13 cellular contexts compared by ENCODE assay signal in genomic region chr12:45789025-45789424, GRCh38. TPM values are rescaled to one million over a fixed set of nuclear protein-coding genes. Genes with fewer than 3 reads are reported as not detected.
DNase-seq lines count a peak whose midpoint lies in the region; ATAC-seq and TF ChIP-seq lines count a peak whose summit lies in the region.
"Had no signal": no experiment of that assay in that cellular context is flagged by ENCODE, and none has a peak within 500 bp of the region (broad histone marks: within the 10 kb centered on the region; RNA-seq: fewer than 3 reads in every experiment).

No MANE protein-coding gene starts in this region.

- H3K9me3 Mint-ChIP-seq in MCF 10A (ENCODE audit: unreplicated experiment), result no peaks in the 10 kb centered on the region
- no peaks in the 10 kb centered on the region for H3K9me3 Mint-ChIP-seq in naive thymus-derived CD4-positive, alpha-beta T cell
- H3K9me3 Mint-ChIP-seq in natural killer cell treated with Interleukin-12 subunit alpha and Interleukin-12 subunit beta and Interleukin-15 and Interleukin-18, amount 100 ng/mL, for 72 hours, result no peaks in the 10 kb centered on the region
- H3K9me3 Mint-ChIP-seq: neural progenitor cell had no signal

- no peak overlapping the region for H3K4me3 ChIP-seq in breast epithelium
- H3K4me3 ChIP-seq in epithelial cell of esophagus (ENCODE audit: low read length), result no peak overlapping the region
- H3K4me3 ChIP-seq in naive thymus-derived CD4-positive, alpha-beta T cell (ENCODE audit: low read length), result no peak overlapping the region
- H3K4me3 ChIP-seq: neural progenitor cell had no signal

- no peaks in the 10 kb centered on the region for H3K9me3 ChIP-seq in breast epithelium
- H3K9me3 ChIP-seq in naive thymus-derived CD4-positive, alpha-beta T cell (ENCODE audit: control insufficient read depth in 2 of 3, low read length in 3 of 3), result no peaks in the 10 kb centered on the region

- CTCF ChIA-PET in MCF 10A (lab: Yijun Ruan, JAX), result interaction anchor here (0.6 kb wide), 1 partner anchor 55 kb away, joined by 3 read pairs; no protein-coding TSS in a partner anchor
- CTCF ChIA-PET in naive thymus-derived CD4-positive, alpha-beta T cell (lab: Charles Lee), result no interaction called here

- H3K4me1 Mint-ChIP-seq in MCF 10A (ENCODE audit: insufficient read depth, unreplicated experiment), result no peaks in the 10 kb centered on the region
- H3K4me1 Mint-ChIP-seq in naive thymus-derived CD4-positive, alpha-beta T cell, result peaks cover 0 to 56% (median 42%) of the 10 kb centered on the region in 7 donors
- H3K4me1 Mint-ChIP-seq in natural killer cell treated with Interleukin-12 subunit alpha and Interleukin-12 subunit beta and Interleukin-15 and Interleukin-18, amount 100 ng/mL, for 72 hours (ENCODE audit: low read depth in 2 of 2), result peaks cover 19 to 20% of the 10 kb centered on the region in 2 donors

- intact Hi-C loops in MCF 10A (cut with micrococcal nuclease), result no loop called here
- intact Hi-C loops in breast epithelium (cut with DNase I; ENCODE audit: low total_unique reads), result no loop called here
- intact Hi-C loops in naive thymus-derived CD4-positive, alpha-beta T cell (cut with micrococcal nuclease), result no loop called here

- TF ChIP-seq CTCF in MCF 10A (IDR thresholded peaks at IDR 0.05; ENCODE audit: unreplicated experiment), result no peak
- no peak for TF ChIP-seq CTCF in breast epithelium (IDR thresholded peaks at IDR 0.05)
- TF ChIP-seq CTCF in epithelial cell of esophagus (IDR thresholded peaks at IDR 0.05; ENCODE audit: insufficient read depth, low read depth, low read length, missing control alignments), result no peak
- no peak for TF ChIP-seq CTCF in GM20000 (IDR thresholded peaks at IDR 0.05; ENCODE audit: extremely low read depth, missing control alignments)

- no peaks in the 10 kb centered on the region for H3K36me3 ChIP-seq in breast epithelium
- no peaks in the 10 kb centered on the region for H3K36me3 ChIP-seq in naive thymus-derived CD4-positive, alpha-beta T cell (ENCODE audit: control insufficient read depth in 2 of 3, insufficient read depth in 3 of 3, low read length in 3 of 3)
- H3K36me3 ChIP-seq: neural progenitor cell had no signal

- H3K4me1 ChIP-seq in breast epithelium, result no peaks in the 10 kb centered on the region
- no peaks in the 10 kb centered on the region for H3K4me1 ChIP-seq in naive thymus-derived CD4-positive, alpha-beta T cell (ENCODE audit: control insufficient read depth in 2 of 2, insufficient read depth in 2 of 2, low read length in 2 of 2)
- H3K4me1 ChIP-seq: neural progenitor cell had no signal

- no peak overlapping the region for H3K4me3 Mint-ChIP-seq in MCF 10A (ENCODE audit: unreplicated experiment)
- no peak overlapping the region for H3K4me3 Mint-ChIP-seq in naive thymus-derived CD4-positive, alpha-beta T cell
- H3K4me3 Mint-ChIP-seq in natural killer cell treated with Interleukin-12 subunit alpha and Interleukin-12 subunit beta and Interleukin-15 and Interleukin-18, amount 100 ng/mL, for 72 hours, result no peak overlapping the region
- H3K4me3 Mint-ChIP-seq: neural progenitor cell had no signal

- no peaks in the 10 kb centered on the region for H3K36me3 Mint-ChIP-seq in MCF 10A (ENCODE audit: insufficient read depth, unreplicated experiment)
- H3K36me3 Mint-ChIP-seq in naive thymus-derived CD4-positive, alpha-beta T cell, result peaks cover 0 to 11% (median 3%) of the 10 kb centered on the region in 5 donors
- no peaks in the 10 kb centered on the region for H3K36me3 Mint-ChIP-seq in natural killer cell treated with Interleukin-12 subunit alpha and Interleukin-12 subunit beta and Interleukin-15 and Interleukin-18, amount 100 ng/mL, for 72 hours

- no peak overlapping the region for H3K27ac ChIP-seq in breast epithelium
- no peak overlapping the region for H3K27ac ChIP-seq in naive thymus-derived CD4-positive, alpha-beta T cell (ENCODE audit: low read depth, low read length)
- H3K27ac ChIP-seq: epithelial cell of prostate, neural progenitor cell had no signal

- H3K27ac Mint-ChIP-seq in MCF 10A (ENCODE audit: low read depth, unreplicated experiment), result no peak overlapping the region
- peak overlapping the region in 1 of 9 donors; percentile 5 for H3K27ac Mint-ChIP-seq in naive thymus-derived CD4-positive, alpha-beta T cell
- no peak overlapping the region for H3K27ac Mint-ChIP-seq in natural killer cell treated with Interleukin-12 subunit alpha and Interleukin-12 subunit beta and Interleukin-15 and Interleukin-18, amount 100 ng/mL, for 72 hours
- H3K27ac Mint-ChIP-seq: neural progenitor cell had no signal

- no peak for ATAC-seq in naive thymus-derived CD4-positive, alpha-beta T cell
- ATAC-seq in HG03095 (IDR thresholded peaks at IDR 0.05; ENCODE audit: unreplicated experiment), result no peak
- no peak for ATAC-seq in natural killer cell treated with Interleukin-12 subunit alpha and Interleukin-12 subunit beta and Interleukin-15 and Interleukin-18, amount 100 ng/mL, for 72 hours

- H3K27me3 Mint-ChIP-seq in MCF 10A (ENCODE audit: insufficient read depth, unreplicated experiment), result no peaks in the 10 kb centered on the region
- no peaks in the 10 kb centered on the region for H3K27me3 Mint-ChIP-seq in naive thymus-derived CD4-positive, alpha-beta T cell
- H3K27me3 Mint-ChIP-seq in natural killer cell treated with Interleukin-12 subunit alpha and Interleukin-12 subunit beta and Interleukin-15 and Interleukin-18, amount 100 ng/mL, for 72 hours, result no peaks in the 10 kb centered on the region

- no TSS peak for BruUV-seq in MCF 10A (replicated peaks; lab: Mats Ljungman, UMichigan)

- no peaks in the 10 kb centered on the region for H3K27me3 ChIP-seq in breast epithelium
- H3K27me3 ChIP-seq in naive thymus-derived CD4-positive, alpha-beta T cell (ENCODE audit: control insufficient read depth in 2 of 2, insufficient read depth in 2 of 2, low read length in 2 of 2), result no peaks in the 10 kb centered on the region
- H3K27me3 ChIP-seq: neural progenitor cell had no signal

- no peak for TF ChIP-seq POLR2A in breast epithelium (IDR thresholded peaks at IDR 0.05)

- POLR2A ChIA-PET in MCF 10A (lab: Yijun Ruan, JAX), result interaction anchor here (1.2 to 1.3 kb wide), 2 partner anchors 9 to 56 kb away, joined by 3 read pairs; no protein-coding TSS in a partner anchor
- POLR2A ChIA-PET in naive thymus-derived CD4-positive, alpha-beta T cell (lab: Charles Lee), result no interaction called here

- DNase-seq in MCF 10A (ENCODE audit: unreplicated experiment) (peak; percentile 56), breast epithelium (ENCODE audit: low spot score in 2 of 2) (no peak), MV-4-11 (lab: John Stamatoyannopoulos, UW) (peak; percentile 58), epithelial cell of esophagus (ENCODE audit: low read depth) (peak; percentile 28), GM20000 (ENCODE audit: low spot score) (no peak)
- DNase-seq in naive thymus-derived CD4-positive, alpha-beta T cell, result no peak
- no peak for DNase-seq in natural killer cell treated with Interleukin-12 subunit alpha and Interleukin-12 subunit beta and Interleukin-15 and Interleukin-18, amount 100 ng/mL, for 72 hours (ENCODE audit: low spot score)
- DNase-seq: activated T-cell treated with anti-CD3 and anti-CD28 coated beads, Interleukin-2, amount 50 U/mL, for 1 hour; NCI-H1436; OCI-M1 had no signal

RNA-seq across cellular contexts. Expression of gene ARID2, which starts 59.5 kb away (rescaled TPM):
- total RNA-seq in MCF 10A (2022), result 21.9 and 29.8 TPM in 2 replicates
- total RNA-seq in breast epithelium, result 10 to 100 TPM; 31.7 to 72.7 (median 48.8) TPM
- total RNA-seq in naive thymus-derived CD4-positive, alpha-beta T cell, result 10 to 100 TPM; 46.0 to 61.0 (median 50.8) TPM
- 10 to 100 TPM; 11.7 to 15.6 TPM for polyA plus RNA-seq in naive thymus-derived CD4-positive, alpha-beta T cell
- 100 to 1,000 TPM; 116 to 133 TPM for total RNA-seq in natural killer cell treated with Interleukin-12 subunit alpha and Interleukin-12 subunit beta and Interleukin-15 and Interleukin-18, amount 100 ng/mL, for 72 hours

Comparison
In these comparisons a context has a peak if more than half of its experiments do, and no peak if none do; other contexts are left out.
1. DNase-seq: peak in MCF 10A (single experiment), MV-4-11 (single experiment) and epithelial cell of esophagus (single experiment); none in breast epithelium (0 of 2), naive thymus-derived CD4-positive, alpha-beta T cell (0 of 9), GM20000 (single experiment) and natural killer cell treated with Interleukin-12 subunit alpha and Interleukin-12 subunit beta and Interleukin-15 and Interleukin-18, amount 100 ng/mL, for 72 hours (single experiment).